ENCODE assay signal across 8 cellular contexts in genomic region chr6:119351005-119351394, GRCh38. TPM values are rescaled to one million over a fixed set of nuclear protein-coding genes. Genes with fewer than 3 reads are reported as not detected.
A peak's percentile ranks its signal among the peaks of the same experiment; 100 is the strongest.
DNase-seq lines count a peak whose midpoint lies in the region; ATAC-seq, FAIRE-seq and TF ChIP-seq lines count a peak whose summit lies in the region.

No MANE protein-coding gene starts in this region.

- H2AFZ ChIP-seq in neuronal stem cell (ENCODE audit: low read length) = no peak overlapping the region

- H2BK5ac ChIP-seq in neuronal stem cell (ENCODE audit: low read length) = no peak overlapping the region

- no peaks in the 10 kb centered on the region for H3K79me1 ChIP-seq in neuronal stem cell (ENCODE audit: low read depth, low read length)

- no peak for FAIRE-seq in frontal cortex (lab: Jason Lieb, UNC)

- H3K4me3 ChIP-seq in AG09309 (ENCODE audit: control insufficient read depth, low read depth, low read length) (no peak overlapping the region; the same call in 1 of the 2 replicates), RWPE2 (ENCODE audit: severe bottlenecking) (no peak overlapping the region), epithelial cell of proximal tubule (ENCODE audit: low read depth, low read length) (peak overlapping the region; percentile 87), neuronal stem cell (ENCODE audit: low read length in 2 of 2) (peak overlapping the region in 1 of 2 donors; percentile 85)

- no peak overlapping the region for H3K14ac ChIP-seq in neuronal stem cell (ENCODE audit: low read length)

- DNase-seq in AG09309 (ENCODE audit: low read depth) = peak; percentile 17
- DNase-seq in GM13977 (ENCODE audit: low spot score) = peak; percentile 45
- DNase-seq in RWPE2 (ENCODE audit: low spot score) = no peak
- DNase-seq in epithelial cell of proximal tubule (ENCODE audit: low read depth) = no peak
- DNase-seq in renal cortical epithelial cell (ENCODE audit: low read depth) = peak; percentile 54
- no peak for DNase-seq in neuronal stem cell (ENCODE audit: low spot score)
- DNase-seq in frontal cortex (ENCODE audit: low spot score in 2 of 2) = no peak

- no peak overlapping the region for H3K9ac ChIP-seq in neuronal stem cell (ENCODE audit: low read depth, low read length, poor library complexity)

- no peak overlapping the region for H3K18ac ChIP-seq in neuronal stem cell (ENCODE audit: low read length)

- no peak overlapping the region for H3K23ac ChIP-seq in neuronal stem cell (ENCODE audit: low read depth, low read length, poor library complexity)

- ATAC-seq in RWPE2 (ENCODE audit: low read depth) (no peak), GM18867 (IDR thresholded peaks at IDR 0.05; ENCODE audit: unreplicated experiment) (no peak)

- H3K4me1 ChIP-seq in RWPE2 (ENCODE audit: insufficient read depth, poor library complexity, severe bottlenecking) (no peaks in the 10 kb centered on the region), neuronal stem cell (ENCODE audit: control insufficient read depth in 2 of 2, insufficient read depth in 1 of 2, low read depth in 1 of 2, low read length in 2 of 2) (peaks cover 9 to 18% of the 10 kb centered on the region in 2 donors)

- H2BK15ac ChIP-seq in neuronal stem cell (ENCODE audit: low read length) = no peak overlapping the region

- in situ Hi-C loops in GM13977 (cut with MboI; ENCODE audit: low pct_unique_long_range_greater_than_20kb, low sequenced_read_pairs, unreplicated experiment) = loop anchor here (25.0 kb wide), 1 partner anchor 386 kb away; no protein-coding TSS in a partner anchor

- no peaks in the 10 kb centered on the region for H3K9me3 ChIP-seq in RWPE2 (ENCODE audit: severe bottlenecking)
- no peaks in the 10 kb centered on the region for H3K9me3 ChIP-seq in neuronal stem cell (replicated peaks in 1 of 2; ENCODE audit: control insufficient read depth in 2 of 2, insufficient read depth in 1 of 2, low read depth in 1 of 2, low read length in 2 of 2)

- no peak overlapping the region for H3K27ac ChIP-seq in RWPE2 (ENCODE audit: poor library complexity, severe bottlenecking)
- H3K27ac ChIP-seq in neuronal stem cell (replicated peaks; ENCODE audit: low read length) = no peak overlapping the region

- H3K27me3 ChIP-seq in RWPE2 (ENCODE audit: insufficient read depth, poor library complexity, severe bottlenecking) (peaks cover 54% of the 10 kb centered on the region), neuronal stem cell (ENCODE audit: control insufficient read depth in 3 of 3, insufficient read depth in 3 of 3, low read depth in 1 of 3, low read length in 3 of 3) (peaks cover 0 to 10% (median 0%) of the 10 kb centered on the region in 3 experiments)

- no peak overlapping the region for H2BK120ac ChIP-seq in neuronal stem cell (ENCODE audit: low read depth, low read length)

- no peak overlapping the region for H2BK12ac ChIP-seq in neuronal stem cell (ENCODE audit: low read length)

- H4K91ac ChIP-seq in neuronal stem cell (ENCODE audit: low read depth, low read length, poor library complexity) = no peak overlapping the region

- H3K36me3 ChIP-seq in RWPE2 (ENCODE audit: low read depth) = no peaks in the 10 kb centered on the region
- no peaks in the 10 kb centered on the region for H3K36me3 ChIP-seq in neuronal stem cell (replicated peaks in 1 of 2; ENCODE audit: control insufficient read depth in 2 of 2, insufficient read depth in 2 of 2, low read length in 2 of 2)

- no peak overlapping the region for H3K4ac ChIP-seq in neuronal stem cell (ENCODE audit: low read length)

- no peak overlapping the region for H4K8ac ChIP-seq in neuronal stem cell (ENCODE audit: low read depth, low read length)

- TF ChIP-seq CTCF in AG09309 (IDR thresholded peaks at IDR 0.05; ENCODE audit: control insufficient read depth, insufficient read depth, low read depth, low read length, missing control alignments) (peak; percentile 58), GM13977 (IDR thresholded peaks at IDR 0.05; ENCODE audit: extremely low read depth, insufficient read depth, missing control alignments) (peak; percentile 56), RWPE2 (IDR thresholded peaks at IDR 0.05; ENCODE audit: poor library complexity, severe bottlenecking) (peak; percentile 84), epithelial cell of proximal tubule (conservative IDR thresholded peaks at IDR 0.05; ENCODE audit: low read depth, low read length) (peak; percentile 60)

- WGBS in neuronal stem cell (ENCODE audit: extremely low coverage in 2 of 2, insufficient read length in 2 of 2, insufficient replicate concordance in 1 of 2), 2 donors = no CpG with 5 or more reads among the region's 2 CpGs

- H2AK5ac ChIP-seq in neuronal stem cell (ENCODE audit: low read depth, low read length) = no peak overlapping the region

- H3K4me2 ChIP-seq in neuronal stem cell (ENCODE audit: insufficient read depth, low read length, poor library complexity, severe bottlenecking) = no peak overlapping the region

RNA-seq across cellular contexts. Expression of gene MAN1A1, which starts 1.4 kb away (rescaled TPM):
- total RNA-seq in epithelial cell of proximal tubule = 16.1 and 23.4 TPM in 2 replicates
- 41.3 and 50.5 TPM in 2 replicates for total RNA-seq in renal cortical epithelial cell
- polyA plus RNA-seq in neuronal stem cell (2013, experiment 1 of 2) = 6.4 TPM
- 6.5 TPM for polyA plus RNA-seq in neuronal stem cell (2013, experiment 2 of 2)
- 24.9 TPM for total RNA-seq in frontal cortex

Comparison
In these comparisons a context has a peak if more than half of its experiments do, and no peak if none do; other contexts are left out.
1. DNase-seq: peak in AG09309 (single experiment), GM13977 (single experiment) and renal cortical epithelial cell (single experiment); none in RWPE2 (single experiment), epithelial cell of proximal tubule (single experiment), neuronal stem cell (single experiment) and frontal cortex (0 of 2).
2. Peak in every context shown above with its lines, with median percentiles within 50 percentile points of each other: CTCF ChIP-seq.